Comparison of ENCODE assay signal across 8 cellular contexts in genomic region chr3:11643212-11644087, GRCh38. TPM values are rescaled to one million over a fixed set of nuclear protein-coding genes. Genes with fewer than 3 reads are reported as not detected.
DNase-seq lines count a peak whose midpoint lies in the region; ATAC-seq and TF ChIP-seq lines count a peak whose summit lies in the region.

VGLL4 (minus strand) TSS chr3:11643915; CDS start chr3:11643518, 397 bp downstream.

- H4K8ac ChIP-seq in H9 (replicated peaks; ENCODE audit: insufficient read length, low read depth, low read length), result no peak within 1 kb of the TSS

- no peak for ATAC-seq in thoracic aorta (ENCODE audit: insufficient number of reproducible peaks, low FRiP score, low read depth)

- intact Hi-C loops in head of caudate nucleus (cut with DNase I), result loop anchor here (5.0 kb wide), 1 partner anchor 51 kb away; no protein-coding TSS in a partner anchor

- DNase-seq in H9 (peak; percentile 95), MG63 (peak; percentile 93), SKM-1 treated with dmso at 0.1 percent for 144 hours (lab: John Stamatoyannopoulos, UW; ENCODE audit: unreplicated experiment) (peak; percentile 83), head of caudate nucleus (peak; percentile 84 to 97 (median 93)), osteocyte (ENCODE audit: extremely low spot score, unreplicated experiment) (peak; percentile 96), thoracic aorta (ENCODE audit: low spot score) (peak; percentile 59)
- peak; percentile 76 for DNase-seq in activated naive CD8-positive, alpha-beta T cell treated with anti-CD3 and anti-CD28 coated beads for 36 hours

- H3K56ac ChIP-seq in H9 (ENCODE audit: insufficient read length, low read depth, low read length), result no peak within 1 kb of the TSS

- H3K27me3 Mint-ChIP-seq in H9 (ENCODE audit: low read depth) (no peaks in the 10 kb centered on the region), osteocyte (ENCODE audit: unreplicated experiment) (no peaks in the 10 kb centered on the region)
- no peaks in the 10 kb centered on the region for H3K27me3 Mint-ChIP-seq in activated naive CD8-positive, alpha-beta T cell treated with anti-CD3 and anti-CD28 coated beads for 36 hours

- H3K9me3 ChIP-seq in ES-I3 (ENCODE audit: control insufficient read depth, insufficient read depth, low read length) (no peaks in the 10 kb centered on the region), H9 (ENCODE audit: control insufficient read depth, low read depth, low read length) (no peaks in the 10 kb centered on the region), MG63 (no peaks in the 10 kb centered on the region), thoracic aorta (no peaks in the 10 kb centered on the region)

- peak within 1 kb of the TSS; percentile 76 for H3K14ac ChIP-seq in H9 (ENCODE audit: insufficient read depth, low read length)

- H3K9ac ChIP-seq in ES-I3 (ENCODE audit: low read depth, low read length) (peak within 1 kb of the TSS; percentile 81), H9 (ENCODE audit: extremely low read depth, insufficient read length, low read length) (peak within 1 kb of the TSS; percentile 85)

- no peak within 1 kb of the TSS for H4K91ac ChIP-seq in H9 (ENCODE audit: insufficient read length, low read depth, low read length)

- no peak for TF ChIP-seq CTCF in H9 (conservative IDR thresholded peaks at IDR 0.05)
- TF ChIP-seq CTCF in osteocyte (IDR thresholded peaks at IDR 0.05), result peak; percentile 24
- peak; percentile 9 for TF ChIP-seq CTCF in thoracic aorta (IDR thresholded peaks at IDR 0.05)

- no peaks in the 10 kb centered on the region; a peak in 2 of 7 replicates for H3K36me3 Mint-ChIP-seq in H9 (ENCODE audit: insufficient read depth in 1 of 3, low read depth in 3 of 3)
- H3K36me3 Mint-ChIP-seq in activated naive CD8-positive, alpha-beta T cell treated with anti-CD3 and anti-CD28 coated beads for 36 hours, result peaks cover 21% of the 10 kb centered on the region
- peaks cover 21% of the 10 kb centered on the region for H3K36me3 Mint-ChIP-seq in osteocyte (ENCODE audit: unreplicated experiment)

- H3K4me3 Mint-ChIP-seq in H9 (peak within 1 kb of the TSS; percentile 88 to 96), osteocyte (ENCODE audit: unreplicated experiment) (peak within 1 kb of the TSS; percentile 98)
- H3K4me3 Mint-ChIP-seq in activated naive CD8-positive, alpha-beta T cell treated with anti-CD3 and anti-CD28 coated beads for 36 hours, result peak within 1 kb of the TSS; percentile 93

- H2BK120ac ChIP-seq in H9 (ENCODE audit: low read depth, low read length, poor library complexity, severe bottlenecking), result no peak within 1 kb of the TSS

- H2BK15ac ChIP-seq in H9 (ENCODE audit: low read depth, low read length), result no peak within 1 kb of the TSS

- H3K36me3 ChIP-seq in ES-I3 (ENCODE audit: insufficient read depth, low read length), result no peaks in the 10 kb centered on the region
- peaks cover 8% of the 10 kb centered on the region; the same call in 1 of the 2 replicates for H3K36me3 ChIP-seq in MG63
- H3K36me3 ChIP-seq in thoracic aorta, result no peaks in the 10 kb centered on the region

- H2BK12ac ChIP-seq in H9 (ENCODE audit: insufficient read length, low read depth, low read length), result no peak within 1 kb of the TSS

- H3K23me2 ChIP-seq in H9 (ENCODE audit: insufficient read length, low read depth, low read length, poor library complexity, severe bottlenecking), result peaks cover 16% of the 10 kb centered on the region

- no peak within 1 kb of the TSS for H2AK5ac ChIP-seq in H9 (ENCODE audit: insufficient read length, low read length)

- H3K4me3 ChIP-seq in MG63, result peak within 1 kb of the TSS; percentile 64
- H3K4me3 ChIP-seq in thoracic aorta, result peak within 1 kb of the TSS; percentile 88

- H3K27ac ChIP-seq in H9 (ENCODE audit: insufficient read length, low read depth, low read length) (peak within 1 kb of the TSS; percentile 37), thoracic aorta (peak within 1 kb of the TSS; percentile 89 to 96)

- no peak within 1 kb of the TSS for H4K5ac ChIP-seq in H9 (ENCODE audit: insufficient read length, low read depth, low read length)

- no peak within 1 kb of the TSS for H2BK5ac ChIP-seq in H9 (ENCODE audit: insufficient read length, low read length)

- H3K79me1 ChIP-seq in H9 (ENCODE audit: insufficient read depth, low read depth, low read length, poor library complexity, severe bottlenecking), result peaks cover 4% of the 10 kb centered on the region

- peak within 1 kb of the TSS; percentile 83 for H3K18ac ChIP-seq in H9 (ENCODE audit: insufficient read length, low read depth, low read length)

- no peak within 1 kb of the TSS for H2BK20ac ChIP-seq in H9 (ENCODE audit: low read depth, low read length, poor library complexity, severe bottlenecking)

- no peak within 1 kb of the TSS; the same call in 1 of the 2 replicates for H3K4ac ChIP-seq in H9 (ENCODE audit: low read depth, low read length)

- no peak within 1 kb of the TSS for H3T11ph ChIP-seq in H9 (ENCODE audit: low read length)

- H3K23ac ChIP-seq in H9 (ENCODE audit: insufficient read length, low read depth, low read length), result no peak within 1 kb of the TSS

- peaks cover 21% of the 10 kb centered on the region for H3K4me1 ChIP-seq in ES-I3 (ENCODE audit: insufficient read depth, low read length)
- peaks cover 5% of the 10 kb centered on the region; the same call in 1 of the 2 replicates for H3K4me1 ChIP-seq in H9 (ENCODE audit: insufficient read depth, low read length)
- peaks cover 23 to 40% of the 10 kb centered on the region in 2 donors for H3K4me1 ChIP-seq in thoracic aorta (ENCODE audit: control insufficient read depth in 1 of 2, low read depth in 2 of 2)

- H3K4me2 ChIP-seq in H9 (ENCODE audit: insufficient read depth, insufficient read length, low read length), result peak within 1 kb of the TSS; percentile 89

- H3K27me3 ChIP-seq in H9 (ENCODE audit: insufficient read depth, low read length), result no peaks in the 10 kb centered on the region
- H3K27me3 ChIP-seq in MG63, result no peaks in the 10 kb centered on the region
- H3K27me3 ChIP-seq in thoracic aorta (replicated peaks; ENCODE audit: insufficient read depth), result no peaks in the 10 kb centered on the region

- H3K9me3 Mint-ChIP-seq in H9 (no peaks in the 10 kb centered on the region), osteocyte (ENCODE audit: unreplicated experiment) (no peaks in the 10 kb centered on the region)
- H3K9me3 Mint-ChIP-seq in activated naive CD8-positive, alpha-beta T cell treated with anti-CD3 and anti-CD28 coated beads for 36 hours, result no peaks in the 10 kb centered on the region

- no peaks in the 10 kb centered on the region for H4K20me1 ChIP-seq in H9 (ENCODE audit: control insufficient read depth, insufficient read depth, insufficient read length)

- H3K27ac Mint-ChIP-seq in H9 (peak within 1 kb of the TSS; percentile 95 to 99 (median 98)), osteocyte (ENCODE audit: unreplicated experiment) (peak within 1 kb of the TSS; percentile 100)
- peak within 1 kb of the TSS; percentile 98 for H3K27ac Mint-ChIP-seq in activated naive CD8-positive, alpha-beta T cell treated with anti-CD3 and anti-CD28 coated beads for 36 hours

- H3K4me1 Mint-ChIP-seq in H9 (peaks cover 28 to 42% of the 10 kb centered on the region in 2 experiments), osteocyte (ENCODE audit: unreplicated experiment) (peaks cover 46% of the 10 kb centered on the region)
- H3K4me1 Mint-ChIP-seq in activated naive CD8-positive, alpha-beta T cell treated with anti-CD3 and anti-CD28 coated beads for 36 hours, result peaks cover 34% of the 10 kb centered on the region

- WGBS in H9 (ENCODE audit: extremely low coverage, insufficient read length, low lambda C conversion rate), result no CpG with 5 or more reads among the region's 42 CpGs

- H2AFZ ChIP-seq in H9 (ENCODE audit: low read length), result no peak within 1 kb of the TSS

- peaks cover 19% of the 10 kb centered on the region; the same call in 1 of the 2 replicates for H3K79me2 ChIP-seq in H9 (ENCODE audit: insufficient read depth, low read length)

RNA-seq across cellular contexts. Expression of gene VGLL4, which starts in this region (rescaled TPM):
- total RNA-seq in H9 (2021) (42.1 and 44.6 TPM in 2 replicates), osteocyte (130 and 139 TPM in 2 replicates), thoracic aorta (100 to 1,000 TPM; 113 to 114 TPM)
- total RNA-seq in MG63 (2014; rRNA removed; shearing (Covaris generic); ENCODE audit: low replicate concordance), result 21.1 and 42.2 TPM in 2 replicates
- 10 to 100 TPM; 44.0 to 44.8 TPM for total RNA-seq in activated naive CD8-positive, alpha-beta T cell treated with anti-CD3 and anti-CD28 coated beads for 36 hours
